ENCODE assay signal across 20 cellular contexts in genomic region chr1:177287996-177288395, GRCh38.
DNase-seq lines count a peak whose midpoint lies in the region; ATAC-seq and TF ChIP-seq lines count a peak whose summit lies in the region.
"Had no signal": no experiment of that assay in that cellular context is flagged by ENCODE, and none has a peak within 500 bp of the region (broad histone marks: within the 10 kb centered on the region; RNA-seq: fewer than 3 reads in every experiment).

No MANE protein-coding gene starts in this region.

- H3K9ac ChIP-seq in fibroblast of lung (ENCODE audit: insufficient read depth, low read length) (no peak overlapping the region), mesendoderm (ENCODE audit: low read length) (no peak overlapping the region)
- H3K9ac ChIP-seq: BLaER1 treated with 17β-estradiol and CSF1 and Interleukin-3, amounts not matched to agents 10 nM and 100 nM; GM23248 had no signal

- DNase-seq in HuH-7 (ENCODE audit: low spot score) (peak; percentile 6), OCI-M1 (lab: John Stamatoyannopoulos, UW) (peak; percentile 83), fibroblast of lung (ENCODE audit: low read depth in 2 of 2) (peak; percentile 9 to 43), mesendoderm (peak; percentile 11), head of caudate nucleus (no peak), NAMALWA (ENCODE audit: low spot score) (no peak), ecto neural progenitor cell (ENCODE audit: low spot score) (no peak)
- DNase-seq: CD8-positive, alpha-beta T cell; COR-L47; DMS 273 treated with DMSO at 0.1 percent for 48 hours; DMS53; DND-41; EL; GM23248; H7; HFFc6 had no signal

- H2BK5ac ChIP-seq in mesendoderm (ENCODE audit: low read length): no peak overlapping the region

- H3K4me3 ChIP-seq in fibroblast of lung (replicated peaks in 1 of 4; ENCODE audit: control extremely low read depth in 1 of 4, insufficient read depth in 1 of 4, low read depth in 3 of 4, low read length in 4 of 4) (no peak overlapping the region), mesendoderm (ENCODE audit: low read length) (no peak overlapping the region)
- H3K4me3 ChIP-seq: BLaER1 treated with 17β-estradiol and CSF1 and Interleukin-3, amounts not matched to agents 10 nM and 100 nM; GM12878; GM23248 had no signal

- no peaks in the 10 kb centered on the region for H3K79me1 ChIP-seq in mesendoderm (ENCODE audit: low read length)

- no peak overlapping the region for H3K27ac ChIP-seq in fibroblast of lung (ENCODE audit: insufficient read depth, low read length)
- no peak overlapping the region for H3K27ac ChIP-seq in mesendoderm (ENCODE audit: low read depth, low read length)
- H3K27ac ChIP-seq: BLaER1 treated with 17β-estradiol and CSF1 and Interleukin-3, amounts not matched to agents 10 nM and 100 nM; GM23248 had no signal

- H3K4me1 ChIP-seq in fibroblast of lung (ENCODE audit: control insufficient read depth, extremely low read depth, insufficient read depth, low read length) (peaks cover 3% of the 10 kb centered on the region), mesendoderm (ENCODE audit: control insufficient read depth, low read depth, low read length) (no peaks in the 10 kb centered on the region)
- H3K4me1 ChIP-seq: BLaER1 treated with 17β-estradiol and CSF1 and Interleukin-3, amounts not matched to agents 10 nM and 100 nM had no signal

- WGBS in mesendoderm (ENCODE audit: extremely low coverage, insufficient coverage, low lambda C conversion rate): no CpG with 5 or more reads among the region's 2 CpGs

- H3K18ac ChIP-seq in mesendoderm (ENCODE audit: low read length): no peak overlapping the region

- H2AK5ac ChIP-seq in mesendoderm (ENCODE audit: low read length): no peak overlapping the region

- intact Hi-C loops in head of caudate nucleus (cut with DNase I): no loop called here

- no peak overlapping the region for H2BK15ac ChIP-seq in mesendoderm (replicated peaks; ENCODE audit: low read depth)

- ATAC-seq in GM21526 (IDR thresholded peaks at IDR 0.05; ENCODE audit: low FRiP score, unreplicated experiment): no peak
- ATAC-seq: CD8-positive, alpha-beta T cell; GM12878; HCT116 had no signal

- H3K4ac ChIP-seq in mesendoderm (ENCODE audit: low read depth, low read length): no peak overlapping the region

- no peak for TF ChIP-seq CTCF in fibroblast of lung (conservative IDR thresholded peaks at IDR 0.05 in 1 of 2, IDR thresholded peaks at IDR 0.05 in 1 of 2; ENCODE audit: low read depth in 1 of 2, low read length in 2 of 2)

- H3K23ac ChIP-seq in mesendoderm (ENCODE audit: low read length): no peak overlapping the region

- H3K36me3 ChIP-seq in fibroblast of lung (ENCODE audit: control insufficient read depth, insufficient read depth, low read length) (no peaks in the 10 kb centered on the region), mesendoderm (ENCODE audit: control insufficient read depth, insufficient read depth, low read length) (no peaks in the 10 kb centered on the region)
- H3K36me3 ChIP-seq: BLaER1 treated with 17β-estradiol and CSF1 and Interleukin-3, amounts not matched to agents 10 nM and 100 nM had no signal

- H4K8ac ChIP-seq in mesendoderm (ENCODE audit: low read depth, low read length): no peak overlapping the region

- no peak overlapping the region for H3K4me2 ChIP-seq in fibroblast of lung (ENCODE audit: extremely low read depth, insufficient read depth, low read length)
- no peak overlapping the region for H3K4me2 ChIP-seq in mesendoderm (ENCODE audit: low read length)
- H3K4me2 ChIP-seq: BLaER1 treated with 17β-estradiol and CSF1 and Interleukin-3, amounts not matched to agents 10 nM and 100 nM had no signal

- no peak overlapping the region for H2AFZ ChIP-seq in fibroblast of lung (ENCODE audit: low read length)
- H2AFZ ChIP-seq: GM23248 had no signal

- H3K79me2 ChIP-seq in fibroblast of lung (ENCODE audit: control insufficient read depth, insufficient read depth, low read length) (no peaks in the 10 kb centered on the region), mesendoderm (ENCODE audit: control insufficient read depth, insufficient read depth, low read length) (no peaks in the 10 kb centered on the region)

- H3K9me3 ChIP-seq in fibroblast of lung (ENCODE audit: control insufficient read depth, insufficient read depth, low read depth, low read length): no peaks in the 10 kb centered on the region
- H3K9me3 ChIP-seq: BLaER1 treated with 17β-estradiol and CSF1 and Interleukin-3, amounts not matched to agents 10 nM and 100 nM had no signal

- H3K27me3 ChIP-seq in fibroblast of lung (ENCODE audit: control insufficient read depth, insufficient read depth, low read length) (peaks cover 8% of the 10 kb centered on the region), mesendoderm (ENCODE audit: insufficient read depth, low read length, poor library complexity) (no peaks in the 10 kb centered on the region)
- H3K27me3 ChIP-seq: BLaER1 treated with 17β-estradiol and CSF1 and Interleukin-3, amounts not matched to agents 10 nM and 100 nM had no signal

- H4K20me1 ChIP-seq in fibroblast of lung (ENCODE audit: control insufficient read depth, extremely low read depth, insufficient read depth, low read length): no peaks in the 10 kb centered on the region
- H4K20me1 ChIP-seq: BLaER1 treated with 17β-estradiol and CSF1 and Interleukin-3, amounts not matched to agents 10 nM and 100 nM had no signal

- H3K56ac ChIP-seq in mesendoderm (ENCODE audit: low read length): no peak overlapping the region

- no peak overlapping the region for H4K5ac ChIP-seq in mesendoderm (ENCODE audit: low read length)

- H2BK120ac ChIP-seq in mesendoderm (ENCODE audit: low read depth, low read length): no peak overlapping the region

Comparison
In these comparisons a context has a peak if more than half of its experiments do, and no peak if none do; other contexts are left out.
1. DNase-seq: peak in HuH-7 (single experiment), OCI-M1 (single experiment), fibroblast of lung (2 of 2) and mesendoderm (single experiment); none in head of caudate nucleus (0 of 42), NAMALWA (single experiment) and ecto neural progenitor cell (single experiment).